1 cellular context compared by ENCODE assay signal in the genomic region with DNA sequence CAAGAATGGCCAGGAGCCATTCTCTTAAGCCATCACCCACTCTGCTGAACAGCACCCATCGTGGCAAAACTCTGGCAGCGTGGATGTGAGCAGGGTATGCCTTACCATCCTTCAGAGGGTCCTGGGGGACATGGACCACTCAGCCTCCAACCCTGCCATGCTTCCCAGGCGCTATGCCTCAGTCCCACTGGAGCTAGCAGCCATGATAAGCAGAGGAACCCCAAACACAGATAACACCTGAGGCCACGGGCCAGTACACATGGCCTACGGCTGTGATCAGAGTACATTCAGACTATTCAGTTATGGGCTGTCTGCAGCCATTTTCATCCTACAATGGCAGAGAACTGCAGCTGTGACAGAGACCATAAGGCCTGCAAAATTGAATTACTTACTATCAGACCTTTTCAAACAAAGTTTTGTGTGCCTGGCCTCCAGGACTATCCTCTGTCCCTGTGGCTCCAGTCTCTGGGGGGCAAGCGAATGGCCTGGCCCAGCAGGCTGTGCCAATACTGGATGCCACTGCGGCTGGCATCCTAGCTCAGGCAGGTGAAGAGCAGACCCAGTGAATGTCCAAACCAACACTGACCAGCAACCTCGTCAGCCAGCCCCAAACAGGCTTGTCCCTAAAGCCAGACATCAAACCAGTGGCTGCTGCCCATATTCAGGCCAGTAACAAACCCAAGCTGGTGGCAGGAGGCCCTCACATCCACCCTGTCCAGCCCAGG.
A peak's percentile ranks its signal among the peaks of the same experiment; 100 is the strongest.
TF ChIP-seq lines count a peak whose summit lies in the region.

No MANE protein-coding gene starts in this region.

TF ChIP-seq in K562, 482 proteins besides CTCF, POLR2A, EP300 and RAD21 (continued from another document):
- 0 out of 2 replicates have a peak, but pooled peaks have one; percentile 15 for TF ChIP-seq CBFA2T2 (conservative IDR thresholded peaks at IDR 0.05)
- peak; percentile 19 for TF ChIP-seq RBBP5 (IDR thresholded peaks at IDR 0.05; ENCODE audit: borderline replicate concordance, insufficient read depth, low read length, poor library complexity, severe bottlenecking)
- peak in 1 of 2 experiments; percentile 47; a peak in 1 of 4 replicates for TF ChIP-seq HDAC1 (IDR thresholded peaks at IDR 0.05)
- TF ChIP-seq KLF6 (CRISPR knock-in tag; IDR thresholded peaks at IDR 0.05; ENCODE audit: borderline replicate concordance), result no peak
- peak; percentile 46 for TF ChIP-seq ETS2 (tag; IDR thresholded peaks at IDR 0.05; ENCODE audit: borderline replicate concordance, poor library complexity, severe bottlenecking)
- TF ChIP-seq ZNF41 (CRISPR knock-in tag; conservative IDR thresholded peaks at IDR 0.05), result 0 out of 2 replicates have a peak, but pooled peaks have one; percentile 20
- peak; percentile 88 for TF ChIP-seq MYC (IDR thresholded peaks at IDR 0.05; ENCODE audit: low read depth, low read length)
- TF ChIP-seq MYC (CRISPR knock-in tag; IDR thresholded peaks at IDR 0.05; ENCODE audit: borderline replicate concordance, low read depth), result 0 out of 2 replicates have a peak, but pooled peaks have one; percentile 33
- peak; percentile 98 for TF ChIP-seq WHSC1 (IDR thresholded peaks at IDR 0.05; ENCODE audit: low read length)
- peak; percentile 24 to 73; a peak in 3 of 4 replicates for TF ChIP-seq RCOR1 (IDR thresholded peaks at IDR 0.05; ENCODE audit: borderline replicate concordance in 1 of 2, low read depth in 2 of 2, low read length in 2 of 2)
- TF ChIP-seq ELF2 (CRISPR knock-in tag; IDR thresholded peaks at IDR 0.05), result no peak
- 0 out of 2 replicates have a peak, but pooled peaks have one; percentile 27 for TF ChIP-seq DMBX1 (CRISPR knock-in tag; IDR thresholded peaks at IDR 0.05; ENCODE audit: borderline replicate concordance)
- TF ChIP-seq, protein P1, sequence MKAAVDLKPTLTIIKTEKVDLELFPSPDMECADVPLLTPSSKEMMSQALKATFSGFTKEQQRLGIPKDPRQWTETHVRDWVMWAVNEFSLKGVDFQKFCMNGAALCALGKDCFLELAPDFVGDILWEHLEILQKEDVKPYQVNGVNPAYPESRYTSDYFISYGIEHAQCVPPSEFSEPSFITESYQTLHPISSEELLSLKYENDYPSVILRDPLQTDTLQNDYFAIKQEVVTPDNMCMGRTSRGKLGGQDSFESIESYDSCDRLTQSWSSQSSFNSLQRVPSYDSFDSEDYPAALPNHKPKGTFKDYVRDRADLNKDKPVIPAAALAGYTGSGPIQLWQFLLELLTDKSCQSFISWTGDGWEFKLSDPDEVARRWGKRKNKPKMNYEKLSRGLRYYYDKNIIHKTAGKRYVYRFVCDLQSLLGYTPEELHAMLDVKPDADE (conservative IDR thresholded peaks at IDR 0.05; ENCODE audit: control insufficient read depth, low read depth, low read length), result 0 out of 2 replicates have a peak, but pooled peaks have one; percentile 54
- no peak for TF ChIP-seq RBM14 (IDR thresholded peaks at IDR 0.05; ENCODE audit: borderline replicate concordance, insufficient read depth, low read depth, low read length)
- TF ChIP-seq, protein P2, sequence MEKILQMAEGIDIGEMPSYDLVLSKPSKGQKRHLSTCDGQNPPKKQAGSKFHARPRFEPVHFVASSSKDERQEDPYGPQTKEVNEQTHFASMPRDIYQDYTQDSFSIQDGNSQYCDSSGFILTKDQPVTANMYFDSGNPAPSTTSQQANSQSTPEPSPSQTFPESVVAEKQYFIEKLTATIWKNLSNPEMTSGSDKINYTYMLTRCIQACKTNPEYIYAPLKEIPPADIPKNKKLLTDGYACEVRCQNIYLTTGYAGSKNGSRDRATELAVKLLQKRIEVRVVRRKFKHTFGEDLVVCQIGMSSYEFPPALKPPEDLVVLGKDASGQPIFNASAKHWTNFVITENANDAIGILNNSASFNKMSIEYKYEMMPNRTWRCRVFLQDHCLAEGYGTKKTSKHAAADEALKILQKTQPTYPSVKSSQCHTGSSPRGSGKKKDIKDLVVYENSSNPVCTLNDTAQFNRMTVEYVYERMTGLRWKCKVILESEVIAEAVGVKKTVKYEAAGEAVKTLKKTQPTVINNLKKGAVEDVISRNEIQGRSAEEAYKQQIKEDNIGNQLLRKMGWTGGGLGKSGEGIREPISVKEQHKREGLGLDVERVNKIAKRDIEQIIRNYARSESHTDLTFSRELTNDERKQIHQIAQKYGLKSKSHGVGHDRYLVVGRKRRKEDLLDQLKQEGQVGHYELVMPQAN (IDR thresholded peaks at IDR 0.05; ENCODE audit: borderline replicate concordance), result 0 out of 2 replicates have a peak, but pooled peaks have one; percentile 15
- TF ChIP-seq FOXP1 (CRISPR knock-in tag; IDR thresholded peaks at IDR 0.05), result no peak
- 0 out of 2 replicates have a peak, but pooled peaks have one; percentile 18 for TF ChIP-seq DIDO1 (tag; IDR thresholded peaks at IDR 0.05; ENCODE audit: low read depth)
- TF ChIP-seq, protein P3, sequence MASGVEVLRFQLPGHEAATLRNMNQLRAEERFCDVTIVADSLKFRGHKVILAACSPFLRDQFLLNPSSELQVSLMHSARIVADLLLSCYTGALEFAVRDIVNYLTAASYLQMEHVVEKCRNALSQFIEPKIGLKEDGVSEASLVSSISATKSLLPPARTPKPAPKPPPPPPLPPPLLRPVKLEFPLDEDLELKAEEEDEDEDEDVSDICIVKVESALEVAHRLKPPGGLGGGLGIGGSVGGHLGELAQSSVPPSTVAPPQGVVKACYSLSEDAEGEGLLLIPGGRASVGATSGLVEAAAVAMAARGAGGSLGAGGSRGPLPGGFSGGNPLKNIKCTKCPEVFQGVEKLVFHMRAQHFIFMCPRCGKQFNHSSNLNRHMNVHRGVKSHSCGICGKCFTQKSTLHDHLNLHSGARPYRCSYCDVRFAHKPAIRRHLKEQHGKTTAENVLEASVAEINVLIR (CRISPR knock-in tag; IDR thresholded peaks at IDR 0.05), result 0 out of 2 replicates have a peak, but pooled peaks have one; percentile 33
- TF ChIP-seq MEF2A (IDR thresholded peaks at IDR 0.05; ENCODE audit: control insufficient read depth, low read depth, low read length), result no peak
- TF ChIP-seq, protein P4, sequence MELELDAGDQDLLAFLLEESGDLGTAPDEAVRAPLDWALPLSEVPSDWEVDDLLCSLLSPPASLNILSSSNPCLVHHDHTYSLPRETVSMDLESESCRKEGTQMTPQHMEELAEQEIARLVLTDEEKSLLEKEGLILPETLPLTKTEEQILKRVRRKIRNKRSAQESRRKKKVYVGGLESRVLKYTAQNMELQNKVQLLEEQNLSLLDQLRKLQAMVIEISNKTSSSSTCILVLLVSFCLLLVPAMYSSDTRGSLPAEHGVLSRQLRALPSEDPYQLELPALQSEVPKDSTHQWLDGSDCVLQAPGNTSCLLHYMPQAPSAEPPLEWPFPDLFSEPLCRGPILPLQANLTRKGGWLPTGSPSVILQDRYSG (tag; conservative IDR thresholded peaks at IDR 0.05; ENCODE audit: low read depth), result peak; percentile 36; the same call in 1 of the 2 replicates
- TF ChIP-seq RFX1 (IDR thresholded peaks at IDR 0.05), result no peak
- TF ChIP-seq, protein P5, sequence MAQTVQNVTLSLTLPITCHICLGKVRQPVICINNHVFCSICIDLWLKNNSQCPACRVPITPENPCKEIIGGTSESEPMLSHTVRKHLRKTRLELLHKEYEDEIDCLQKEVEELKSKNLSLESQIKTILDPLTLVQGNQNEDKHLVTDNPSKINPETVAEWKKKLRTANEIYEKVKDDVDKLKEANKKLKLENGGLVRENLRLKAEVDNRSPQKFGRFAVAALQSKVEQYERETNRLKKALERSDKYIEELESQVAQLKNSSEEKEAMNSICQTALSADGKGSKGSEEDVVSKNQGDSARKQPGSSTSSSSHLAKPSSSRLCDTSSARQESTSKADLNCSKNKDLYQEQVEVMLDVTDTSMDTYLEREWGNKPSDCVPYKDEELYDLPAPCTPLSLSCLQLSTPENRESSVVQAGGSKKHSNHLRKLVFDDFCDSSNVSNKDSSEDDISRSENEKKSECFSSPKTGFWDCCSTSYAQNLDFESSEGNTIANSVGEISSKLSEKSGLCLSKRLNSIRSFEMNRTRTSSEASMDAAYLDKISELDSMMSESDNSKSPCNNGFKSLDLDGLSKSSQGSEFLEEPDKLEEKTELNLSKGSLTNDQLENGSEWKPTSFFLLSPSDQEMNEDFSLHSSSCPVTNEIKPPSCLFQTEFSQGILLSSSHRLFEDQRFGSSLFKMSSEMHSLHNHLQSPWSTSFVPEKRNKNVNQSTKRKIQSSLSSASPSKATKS (CRISPR knock-in tag; IDR thresholded peaks at IDR 0.05), result no peak
- TF ChIP-seq BHLHE40 (IDR thresholded peaks at IDR 0.05; ENCODE audit: low read length), result peak; percentile 68
- peak; percentile 91; the same call in 1 of the 2 replicates for TF ChIP-seq ERF (CRISPR knock-in tag; IDR thresholded peaks at IDR 0.05)
- 0 out of 2 replicates have a peak, but pooled peaks have one; percentile 5 for TF ChIP-seq HSF4 (CRISPR knock-in tag; IDR thresholded peaks at IDR 0.05; ENCODE audit: borderline replicate concordance)
- TF ChIP-seq SIX5 (IDR thresholded peaks at IDR 0.05; ENCODE audit: borderline replicate concordance in 1 of 2, insufficient read depth in 1 of 2, low read depth in 1 of 2, low read length in 2 of 2), result 0 out of 4 replicates have a peak, but pooled peaks of 1 of the 2 experiments have one; percentile 8
- TF ChIP-seq HDAC8 (tag; IDR thresholded peaks at IDR 0.05), result peak; percentile 79
- TF ChIP-seq NEUROD1 (IDR thresholded peaks at IDR 0.05; ENCODE audit: borderline replicate concordance, low read depth, low read length, partially characterized antibody), result peak; percentile 31
- peak; percentile 10; the same call in 1 of the 2 replicates for TF ChIP-seq JUND (IDR thresholded peaks at IDR 0.05; ENCODE audit: borderline replicate concordance, low read depth, low read length)
- peak; percentile 70; the same call in 1 of the 3 replicates for TF ChIP-seq JUND (tag; IDR thresholded peaks at IDR 0.05; ENCODE audit: borderline replicate concordance, low read depth, low read length)
- TF ChIP-seq YY1 (IDR thresholded peaks at IDR 0.05; ENCODE audit: borderline replicate concordance in 1 of 3, control insufficient read depth in 1 of 3, extremely low read depth in 1 of 3, insufficient read depth in 3 of 3, insufficient read length in 1 of 3, insufficient replicate concordance in 2 of 3, low read depth in 1 of 3, low read length in 2 of 3), result peak in 2 of 3 experiments; percentile 34 to 80
- TF ChIP-seq, protein P6, sequence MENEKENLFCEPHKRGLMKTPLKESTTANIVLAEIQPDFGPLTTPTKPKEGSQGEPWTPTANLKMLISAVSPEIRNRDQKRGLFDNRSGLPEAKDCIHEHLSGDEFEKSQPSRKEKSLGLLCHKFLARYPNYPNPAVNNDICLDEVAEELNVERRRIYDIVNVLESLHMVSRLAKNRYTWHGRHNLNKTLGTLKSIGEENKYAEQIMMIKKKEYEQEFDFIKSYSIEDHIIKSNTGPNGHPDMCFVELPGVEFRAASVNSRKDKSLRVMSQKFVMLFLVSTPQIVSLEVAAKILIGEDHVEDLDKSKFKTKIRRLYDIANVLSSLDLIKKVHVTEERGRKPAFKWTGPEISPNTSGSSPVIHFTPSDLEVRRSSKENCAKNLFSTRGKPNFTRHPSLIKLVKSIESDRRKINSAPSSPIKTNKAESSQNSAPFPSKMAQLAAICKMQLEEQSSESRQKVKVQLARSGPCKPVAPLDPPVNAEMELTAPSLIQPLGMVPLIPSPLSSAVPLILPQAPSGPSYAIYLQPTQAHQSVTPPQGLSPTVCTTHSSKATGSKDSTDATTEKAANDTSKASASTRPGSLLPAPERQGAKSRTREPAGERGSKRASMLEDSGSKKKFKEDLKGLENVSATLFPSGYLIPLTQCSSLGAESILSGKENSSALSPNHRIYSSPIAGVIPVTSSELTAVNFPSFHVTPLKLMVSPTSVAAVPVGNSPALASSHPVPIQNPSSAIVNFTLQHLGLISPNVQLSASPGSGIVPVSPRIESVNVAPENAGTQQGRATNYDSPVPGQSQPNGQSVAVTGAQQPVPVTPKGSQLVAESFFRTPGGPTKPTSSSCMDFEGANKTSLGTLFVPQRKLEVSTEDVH (IDR thresholded peaks at IDR 0.05; ENCODE audit: low read depth, partially characterized antibody), result no peak
- no peak for TF ChIP-seq ZEB2 (IDR thresholded peaks at IDR 0.05)
- peak in 1 of 2 experiments; percentile 29; a peak in 1 of 4 replicates for TF ChIP-seq TBL1XR1 (IDR thresholded peaks at IDR 0.05; ENCODE audit: low read length in 2 of 2)
